22 cellular contexts compared by ENCODE assay signal in the genomic region with DNA sequence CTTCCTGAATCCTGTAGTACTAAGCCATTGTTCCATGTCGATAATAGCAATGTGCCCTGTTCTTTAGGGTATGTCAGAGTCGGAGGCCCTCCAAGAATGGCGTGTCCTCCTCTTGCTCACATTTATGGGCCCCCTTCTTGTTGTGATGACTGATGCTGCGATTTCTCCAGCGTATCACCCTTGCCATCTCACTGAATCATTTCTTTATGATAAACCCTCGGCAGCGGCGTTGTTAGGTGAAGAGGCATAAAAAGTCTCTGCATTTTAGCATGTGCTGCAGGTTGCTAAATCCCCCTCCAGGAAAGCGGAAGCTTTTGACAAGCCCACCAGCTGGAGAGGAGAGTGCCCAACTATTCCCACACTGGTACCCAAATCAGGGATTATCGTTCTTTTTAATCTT.
"Had no signal": no experiment of that assay in that cellular context is flagged by ENCODE, and none has a peak within 500 bp of the region (broad histone marks: within the 10 kb centered on the region; RNA-seq: fewer than 3 reads in every experiment).

No MANE protein-coding gene starts in this region.

- H3K36me3 ChIP-seq: esophagus squamous epithelium, lower lobe of right lung, neutrophil, prostate gland, spleen, tibial artery had no signal

- H3K4me1 ChIP-seq: esophagus squamous epithelium, lower lobe of right lung, parathyroid adenoma, prostate gland, spleen, testis, tibial artery had no signal

- H3K9ac ChIP-seq: parathyroid adenoma had no signal

- H3K27me3 ChIP-seq: dorsolateral prefrontal cortex, neutrophil, testis had no signal

- ATAC-seq: left colon; left ventricle myocardium superior; lower lobe of right lung; naive thymus-derived CD8-positive, alpha-beta T cell; right cardiac atrium; stimulated activated memory B cell treated with anti-CD40 and anti-IgM and Interleukin-4, amounts not matched to agents 10 μg/mL and 1 μg/mL and 100 μg/mL, for 72 hours; stimulated activated naive CD8-positive, alpha-beta T cell treated with anti-CD3 and anti-CD28 coated beads, Interleukin-15, Interleukin-2, amounts not matched to agents 100 U/mL and 50 U/mL, for 24 hours had no signal

- H3K9me3 ChIP-seq: lower lobe of right lung, neutrophil, prostate gland, testis, tibial artery had no signal

- DNase-seq: effector CD8-positive, alpha-beta T cell; esophagus squamous epithelium; foreskin melanocyte; glutamatergic neuron; immature natural killer cell; kidney glomerular epithelial cell; left colon; left ventricle myocardium superior; lower lobe of right lung; naive thymus-derived CD8-positive, alpha-beta T cell; right cardiac atrium; spleen; stimulated activated CD4-positive, alpha-beta T cell treated with anti-CD3 and anti-CD28 coated beads, Interleukin-4, amount 100 ng/mL, for 4 hours; stimulated activated naive CD8-positive, alpha-beta T cell treated with anti-CD3 and anti-CD28 coated beads, Interleukin-15, Interleukin-2, amounts not matched to agents 100 U/mL and 50 U/mL, for 24 hours; testis had no signal

- H3K4me3 ChIP-seq: dorsolateral prefrontal cortex, esophagus squamous epithelium, lower lobe of right lung, prostate gland, skin epidermis, spleen, testis, tibial artery had no signal

- H3K27ac ChIP-seq: dorsolateral prefrontal cortex, esophagus squamous epithelium, lower lobe of right lung, neutrophil, parathyroid adenoma, prostate gland, skin epidermis, spleen, testis, tibial artery had no signal
